In genomic region chrX:39875834-39876625, GRCh38 we compare ENCODE assay signal across 28 cellular contexts.
DNase-seq lines count a peak whose midpoint lies in the region; ATAC-seq, FAIRE-seq and TF ChIP-seq lines count a peak whose summit lies in the region.
"Had no signal": no experiment of that assay in that cellular context is flagged by ENCODE, and none has a peak within 500 bp of the region (broad histone marks: within the 10 kb centered on the region; RNA-seq: fewer than 3 reads in every experiment).

No MANE protein-coding gene starts in this region.

- H3K4me1 Mint-ChIP-seq in GM23338, result peaks cover 9% of the 10 kb centered on the region
- H3K4me1 Mint-ChIP-seq in activated naive CD4-positive, alpha-beta T cell treated with anti-CD3 and anti-CD28 coated beads for 36 hours (ENCODE audit: low read depth), result peaks cover 38% of the 10 kb centered on the region

- H3K4me3 ChIP-seq in GM23338, result no peak overlapping the region
- H3K4me3 ChIP-seq: cardiac muscle cell, gastrocnemius medialis, GM12878, MG63, spleen had no signal

- TF ChIP-seq CTCF in D721Med (IDR thresholded peaks at IDR 0.05; ENCODE audit: insufficient read depth, missing control alignments), result no peak
- TF ChIP-seq CTCF in GM23338 (conservative IDR thresholded peaks at IDR 0.05; ENCODE audit: low read depth in 2 of 2), result no peak

- H3K27ac ChIP-seq in GM23338 (ENCODE audit: low read depth), result no peak overlapping the region
- H3K27ac ChIP-seq: cardiac muscle cell, gastrocnemius medialis, HL-60, spleen had no signal

- no peaks in the 10 kb centered on the region for H3K79me2 ChIP-seq in GM23338 (replicated peaks; ENCODE audit: insufficient read depth)

- peak; percentile 45 for ATAC-seq in esophagus mucosa
- ATAC-seq in HG02642 (IDR thresholded peaks at IDR 0.05; ENCODE audit: poor library complexity, unreplicated experiment), result no peak
- ATAC-seq in GM23338, result no peak
- ATAC-seq: gastrocnemius medialis, GM12878, PC-3 had no signal

- no peak overlapping the region for H2AFZ ChIP-seq in GM23338

- H3K36me3 Mint-ChIP-seq in GM23338 (ENCODE audit: low read depth), result no peaks in the 10 kb centered on the region
- no peaks in the 10 kb centered on the region for H3K36me3 Mint-ChIP-seq in activated naive CD4-positive, alpha-beta T cell treated with anti-CD3 and anti-CD28 coated beads for 36 hours (ENCODE audit: low read depth)
- H3K36me3 Mint-ChIP-seq: CD4-positive, CD25-positive, alpha-beta regulatory T cell; type B pancreatic cell had no signal

- H3K27me3 ChIP-seq in GM23338 (ENCODE audit: insufficient read depth), result no peaks in the 10 kb centered on the region
- H3K27me3 ChIP-seq: cardiac muscle cell, gastrocnemius medialis, MG63 had no signal

- H4K20me1 ChIP-seq in GM23338 (replicated peaks; ENCODE audit: insufficient read depth), result no peaks in the 10 kb centered on the region

- no peaks in the 10 kb centered on the region for H3F3A ChIP-seq in GM23338 (replicated peaks; ENCODE audit: low read depth)

- no peaks in the 10 kb centered on the region for H3K9me3 Mint-ChIP-seq in GM23338
- no peaks in the 10 kb centered on the region for H3K9me3 Mint-ChIP-seq in activated naive CD4-positive, alpha-beta T cell treated with anti-CD3 and anti-CD28 coated beads for 36 hours
- H3K9me3 Mint-ChIP-seq: CD4-positive, CD25-positive, alpha-beta regulatory T cell; HFFc6; IgD-negative memory B cell; type B pancreatic cell had no signal

- H3K4me2 ChIP-seq in GM23338, result no peak overlapping the region

- CTCF ChIA-PET in activated naive CD4-positive, alpha-beta T cell treated with anti-CD3 and anti-CD28 coated beads for 36 hours (lab: Charles Lee), result no interaction called here

- H3K36me3 ChIP-seq in GM23338 (ENCODE audit: insufficient read depth), result no peaks in the 10 kb centered on the region
- H3K36me3 ChIP-seq: cardiac muscle cell, gastrocnemius medialis, MG63, spleen had no signal

- H3K27ac Mint-ChIP-seq in GM23338, result no peak overlapping the region
- H3K27ac Mint-ChIP-seq in activated naive CD4-positive, alpha-beta T cell treated with anti-CD3 and anti-CD28 coated beads for 36 hours, result no peak overlapping the region
- H3K27ac Mint-ChIP-seq: CD4-positive, CD25-positive, alpha-beta regulatory T cell; HFFc6; IgD-negative memory B cell; type B pancreatic cell had no signal

- no peaks in the 10 kb centered on the region for H3K9me2 ChIP-seq in GM23338 (ENCODE audit: insufficient read depth)

- peak; percentile 94 for FAIRE-seq in D721Med (lab: Jason Lieb, UNC)
- peak; percentile 51 for FAIRE-seq in HTR-8/SVneo (lab: Jason Lieb, UNC)
- FAIRE-seq: GM12878 had no signal

- peaks cover 3% of the 10 kb centered on the region for H3K27me3 Mint-ChIP-seq in GM23338 (ENCODE audit: insufficient read depth, low read depth, poor library complexity)
- H3K27me3 Mint-ChIP-seq in activated naive CD4-positive, alpha-beta T cell treated with anti-CD3 and anti-CD28 coated beads for 36 hours (ENCODE audit: low read depth), result no peaks in the 10 kb centered on the region
- H3K27me3 Mint-ChIP-seq: CD4-positive, CD25-positive, alpha-beta regulatory T cell; type B pancreatic cell had no signal

- no peak overlapping the region for H3K4me3 Mint-ChIP-seq in GM23338
- H3K4me3 Mint-ChIP-seq in activated naive CD4-positive, alpha-beta T cell treated with anti-CD3 and anti-CD28 coated beads for 36 hours, result no peak overlapping the region
- H3K4me3 Mint-ChIP-seq: CD4-positive, CD25-positive, alpha-beta regulatory T cell; HFFc6; IgD-negative memory B cell; type B pancreatic cell had no signal

- intact Hi-C loops in activated naive CD4-positive, alpha-beta T cell treated with anti-CD3 and anti-CD28 coated beads for 36 hours (cut with micrococcal nuclease), result loop anchor here (10.0 kb wide), 1 partner anchor 1459 kb away; the partner anchor contains the start of gene DDX3X

- DNase-seq in D721Med (ENCODE audit: insufficient read length, low spot score), result no peak
- DNase-seq in HTR-8/SVneo (ENCODE audit: insufficient read length, low spot score), result no peak
- DNase-seq in NCI-H82 treated with DMSO at 0.1 percent for 48 hours (lab: John Stamatoyannopoulos, UW; ENCODE audit: unreplicated experiment), result peak; percentile 56
- DNase-seq in GM23338 (ENCODE audit: low spot score), result no peak
- no peak for DNase-seq in activated naive CD4-positive, alpha-beta T cell treated with anti-CD3 and anti-CD28 coated beads for 36 hours
- no peak for DNase-seq in activated CD4-positive, alpha-beta T cell treated with anti-CD3 and anti-CD28 coated beads for 1 hour
- DNase-seq: activated CD4-positive, alpha-beta T cell treated with anti-CD3 and anti-CD28 coated beads, Interleukin-2, amount 50 U/mL, for 4 hours; activated effector memory CD4-positive, alpha-beta T cell treated with anti-CD3 and anti-CD28 coated beads, Interleukin-2, amount 50 U/mL, for 16 hours; CD4-positive, CD25-positive, alpha-beta regulatory T cell; DMS53; gastrocnemius medialis; HFFc6; hypothalamus; islet precursor cell; MG63; NCI-H2081 treated with DMSO at 0.1 percent for 48 hours; NCI-H774; PC-3; SIG-M5; spleen; stimulated activated CD4-positive, alpha-beta T cell treated with anti-CD3 and anti-CD28 coated beads, Interleukin-4, amount 100 ng/mL, for 24 hours had no signal

- H3K4me1 ChIP-seq in GM23338 (ENCODE audit: insufficient read depth), result no peaks in the 10 kb centered on the region
- H3K4me1 ChIP-seq: gastrocnemius medialis, spleen had no signal

TF ChIP-seq in GM23338, 12 proteins besides CTCF, POLR2A, EP300 and RAD21 (continues in another document):
- no peak for TF ChIP-seq POLR2AphosphoS5 (IDR thresholded peaks at IDR 0.05; ENCODE audit: low read depth)
- TF ChIP-seq JUNB (IDR thresholded peaks at IDR 0.05; ENCODE audit: unreplicated experiment), result no peak
- TF ChIP-seq, protein P1, sequence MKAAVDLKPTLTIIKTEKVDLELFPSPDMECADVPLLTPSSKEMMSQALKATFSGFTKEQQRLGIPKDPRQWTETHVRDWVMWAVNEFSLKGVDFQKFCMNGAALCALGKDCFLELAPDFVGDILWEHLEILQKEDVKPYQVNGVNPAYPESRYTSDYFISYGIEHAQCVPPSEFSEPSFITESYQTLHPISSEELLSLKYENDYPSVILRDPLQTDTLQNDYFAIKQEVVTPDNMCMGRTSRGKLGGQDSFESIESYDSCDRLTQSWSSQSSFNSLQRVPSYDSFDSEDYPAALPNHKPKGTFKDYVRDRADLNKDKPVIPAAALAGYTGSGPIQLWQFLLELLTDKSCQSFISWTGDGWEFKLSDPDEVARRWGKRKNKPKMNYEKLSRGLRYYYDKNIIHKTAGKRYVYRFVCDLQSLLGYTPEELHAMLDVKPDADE (IDR thresholded peaks at IDR 0.05), result no peak
- TF ChIP-seq CREB1 (CRISPR knock-in tag; IDR thresholded peaks at IDR 0.05; ENCODE audit: low read depth), result no peak
- no peak for TF ChIP-seq EZH2phosphoT487 (IDR thresholded peaks at IDR 0.05; ENCODE audit: unreplicated experiment)
- no peak for TF ChIP-seq ZNF331 (CRISPR knock-in tag; IDR thresholded peaks at IDR 0.05; ENCODE audit: low read depth)
